13 cellular contexts compared by ENCODE assay signal in genomic region chr1:202561726-202562442, GRCh38.
DNase-seq lines count a peak whose midpoint lies in the region; ATAC-seq and TF ChIP-seq lines count a peak whose summit lies in the region.
"Had no signal": no experiment of that assay in that cellular context is flagged by ENCODE, and none has a peak within 500 bp of the region (broad histone marks: within the 10 kb centered on the region; RNA-seq: fewer than 3 reads in every experiment).

No MANE protein-coding gene starts in this region.

- H3K4me3 Mint-ChIP-seq in GM23338: no peak overlapping the region
- H3K4me3 Mint-ChIP-seq in naive thymus-derived CD8-positive, alpha-beta T cell: no peak overlapping the region
- H3K4me3 Mint-ChIP-seq: activated naive CD8-positive, alpha-beta T cell had no signal

- TF ChIP-seq CTCF in GM23338 (conservative IDR thresholded peaks at IDR 0.05; ENCODE audit: low read depth in 2 of 2) (peak; percentile 48 to 59), ascending aorta (IDR thresholded peaks at IDR 0.05) (peak in 2 of 3 experiments; percentile 11 to 13), tibial artery (IDR thresholded peaks at IDR 0.05) (peak; percentile 27 to 35)

- H3K4me1 ChIP-seq in GM23338 (ENCODE audit: insufficient read depth): peaks cover 32% of the 10 kb centered on the region
- peaks cover 31 to 90% of the 10 kb centered on the region in 2 donors for H3K4me1 ChIP-seq in ascending aorta
- peaks cover 37% of the 10 kb centered on the region for H3K4me1 ChIP-seq in iPS-20b (ENCODE audit: insufficient read depth, low read length)
- peaks cover 0 to 100% (median 67%) of the 10 kb centered on the region in 4 donors for H3K4me1 ChIP-seq in tibial artery
- H3K4me1 ChIP-seq: parathyroid adenoma had no signal

- H3K79me2 ChIP-seq in GM23338 (replicated peaks; ENCODE audit: insufficient read depth): no peaks in the 10 kb centered on the region
- H3K79me2 ChIP-seq: parathyroid adenoma had no signal

- peak overlapping the region; percentile 15; the same call in 1 of the 2 replicates for H3K4me2 ChIP-seq in GM23338

- H3K4me1 Mint-ChIP-seq in GM23338: peaks cover 51% of the 10 kb centered on the region
- H3K4me1 Mint-ChIP-seq in naive thymus-derived CD8-positive, alpha-beta T cell: peaks cover 0 to 31% (median 5%) of the 10 kb centered on the region in 4 donors

- no peak overlapping the region for H3K4me3 ChIP-seq in GM23338
- peak overlapping the region in 1 of 2 donors; percentile 41 for H3K4me3 ChIP-seq in ascending aorta
- H3K4me3 ChIP-seq in iPS-20b (ENCODE audit: low read length): no peak overlapping the region
- no peak overlapping the region for H3K4me3 ChIP-seq in tibial artery

- H3K27me3 Mint-ChIP-seq in GM23338 (ENCODE audit: insufficient read depth, low read depth, poor library complexity): peaks cover 2% of the 10 kb centered on the region
- H3K27me3 Mint-ChIP-seq in naive thymus-derived CD8-positive, alpha-beta T cell: no peaks in the 10 kb centered on the region
- H3K27me3 Mint-ChIP-seq: activated naive CD8-positive, alpha-beta T cell had no signal

- peak; percentile 75 for DNase-seq in GM23338 (ENCODE audit: low spot score)
- DNase-seq in ascending aorta (ENCODE audit: low spot score in 2 of 2): no peak
- DNase-seq in tibial artery: no peak
- DNase-seq in pons (ENCODE audit: low spot score): no peak
- no peak for DNase-seq in stimulated activated CD4-positive, alpha-beta T cell treated with anti-CD3 and anti-CD28 coated beads, Interleukin-2, amount 100 ng/mL, for 24 hours
- DNase-seq in naive thymus-derived CD8-positive, alpha-beta T cell: no peak
- DNase-seq: NCI-H1417; NCI-H510A treated with DMSO at 0.1 percent for 48 hours; stimulated activated naive CD4-positive, alpha-beta T cell had no signal

- H3F3A ChIP-seq in GM23338 (replicated peaks; ENCODE audit: low read depth): no peaks in the 10 kb centered on the region

- H3K27ac ChIP-seq in GM23338 (ENCODE audit: low read depth) (peak overlapping the region; percentile 34; the same call in 1 of the 2 replicates), ascending aorta (peak overlapping the region; percentile 78 to 79), iPS-20b (ENCODE audit: low read length) (no peak overlapping the region), tibial artery (peak overlapping the region; percentile 77 to 95)
- H3K27ac ChIP-seq: parathyroid adenoma had no signal

- H3K9me3 ChIP-seq in ascending aorta (no peaks in the 10 kb centered on the region), iPS-20b (ENCODE audit: insufficient read depth, low read depth, low read length) (no peaks in the 10 kb centered on the region), tibial artery (no peaks in the 10 kb centered on the region)

- 0 out of 2 replicates have a peak overlapping the region, but pooled peaks have one; percentile 12 for H3K9ac ChIP-seq in iPS-20b (ENCODE audit: low read depth, low read length)
- H3K9ac ChIP-seq: parathyroid adenoma had no signal

- H3K27ac Mint-ChIP-seq in GM23338: no peak overlapping the region; the same call in 1 of the 2 replicates
- H3K27ac Mint-ChIP-seq in naive thymus-derived CD8-positive, alpha-beta T cell: peak overlapping the region in 1 of 10 donors; percentile 0
- H3K27ac Mint-ChIP-seq: activated naive CD8-positive, alpha-beta T cell had no signal

- no peaks in the 10 kb centered on the region for H3K27me3 ChIP-seq in GM23338 (ENCODE audit: insufficient read depth)
- no peaks in the 10 kb centered on the region for H3K27me3 ChIP-seq in ascending aorta
- no peaks in the 10 kb centered on the region for H3K27me3 ChIP-seq in iPS-20b (ENCODE audit: insufficient read depth, low read length)
- H3K27me3 ChIP-seq in tibial artery: no peaks in the 10 kb centered on the region

- no peaks in the 10 kb centered on the region for H3K36me3 Mint-ChIP-seq in GM23338 (ENCODE audit: low read depth)
- H3K36me3 Mint-ChIP-seq in naive thymus-derived CD8-positive, alpha-beta T cell: peaks cover 0 to 46% (median 6%) of the 10 kb centered on the region in 3 donors

- H3K9me2 ChIP-seq in GM23338 (ENCODE audit: insufficient read depth): no peaks in the 10 kb centered on the region

- H3K36me3 ChIP-seq in GM23338 (ENCODE audit: insufficient read depth) (no peaks in the 10 kb centered on the region), ascending aorta (peaks cover 24 to 41% of the 10 kb centered on the region in 2 donors), iPS-20b (ENCODE audit: insufficient read depth, low read depth, low read length) (no peaks in the 10 kb centered on the region), tibial artery (peaks cover 7 to 30% (median 28%) of the 10 kb centered on the region in 3 donors)

- no peak overlapping the region for H2AFZ ChIP-seq in GM23338
- H2AFZ ChIP-seq: parathyroid adenoma had no signal

- intact Hi-C loops in ascending aorta (cut with DNase I) (no loop called here), tibial artery (cut with DNase I; ENCODE audit: low total_unique reads) (no loop called here)

- peak; percentile 89 for ATAC-seq in GM23338
- no peak for ATAC-seq in naive thymus-derived CD8-positive, alpha-beta T cell
- ATAC-seq: Right ventricle myocardium inferior had no signal

- POLR2A ChIA-PET in naive thymus-derived CD8-positive, alpha-beta T cell (lab: Charles Lee): no interaction called here

- H4K20me1 ChIP-seq in GM23338 (replicated peaks; ENCODE audit: insufficient read depth): no peaks in the 10 kb centered on the region

- H3K9me3 Mint-ChIP-seq in GM23338: no peaks in the 10 kb centered on the region
- no peaks in the 10 kb centered on the region for H3K9me3 Mint-ChIP-seq in naive thymus-derived CD8-positive, alpha-beta T cell

TF ChIP-seq in GM23338, 12 proteins besides CTCF, POLR2A, EP300 and RAD21 (continues in another document):
- no peak for TF ChIP-seq ZNF462 (CRISPR knock-in tag; IDR thresholded peaks at IDR 0.05)
- TF ChIP-seq EZH2phosphoT487 (IDR thresholded peaks at IDR 0.05; ENCODE audit: unreplicated experiment): no peak
- TF ChIP-seq CREB1 (CRISPR knock-in tag; IDR thresholded peaks at IDR 0.05; ENCODE audit: low read depth): no peak
- TF ChIP-seq EZH2 (IDR thresholded peaks at IDR 0.05; ENCODE audit: low read depth, unreplicated experiment): no peak
